Comparison of ENCODE assay signal across 8 cellular contexts in the genomic region with DNA sequence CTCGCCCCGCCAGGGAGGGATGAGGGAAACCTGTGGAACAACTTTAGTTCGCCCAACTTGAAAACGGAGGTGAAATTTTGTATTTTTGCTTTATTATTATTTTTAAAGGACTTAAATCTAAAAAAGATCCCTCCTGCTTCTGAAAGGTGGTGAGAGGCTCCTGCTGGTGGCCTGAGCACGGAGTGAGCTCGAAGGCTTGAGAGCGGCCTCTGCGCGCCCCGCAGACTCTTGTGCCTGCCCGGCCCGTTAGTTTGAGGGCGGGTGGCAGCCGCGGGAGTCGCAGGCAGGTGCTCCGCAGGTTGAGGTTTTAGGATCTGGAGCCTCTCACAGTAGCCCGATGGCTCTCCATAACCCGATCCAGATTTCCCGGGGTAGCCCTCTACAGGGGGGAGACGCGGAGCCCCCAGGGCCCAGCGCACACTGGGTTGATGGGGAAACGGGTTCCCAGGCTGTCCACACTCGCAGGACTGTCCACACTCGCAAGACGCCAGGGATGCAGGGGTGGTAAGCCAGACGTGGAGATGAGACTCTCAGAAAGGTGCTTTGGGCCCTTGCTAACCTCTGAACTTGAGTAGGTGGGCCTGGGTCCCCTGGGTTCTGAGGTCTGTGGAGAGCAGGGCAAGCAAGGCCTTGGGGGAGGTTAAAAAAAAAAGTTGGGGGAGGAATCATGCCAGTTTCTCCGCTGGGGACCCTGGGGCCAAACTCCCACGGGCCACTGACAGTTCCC. TPM values are rescaled to one million over a fixed set of nuclear protein-coding genes. Genes with fewer than 3 reads are reported as not detected.
DNase-seq lines count a peak whose midpoint lies in the region; ATAC-seq and TF ChIP-seq lines count a peak whose summit lies in the region.

No MANE protein-coding gene starts in this region.

- H3K9me3 ChIP-seq in SU-DHL-6 (ENCODE audit: insufficient read depth, low read length) (no peaks in the 10 kb centered on the region), esophagus (ENCODE audit: control insufficient read depth in 2 of 2, insufficient read depth in 1 of 2, low read depth in 1 of 2, low read length in 1 of 2) (no peaks in the 10 kb centered on the region), neural cell (ENCODE audit: low read length) (no peaks in the 10 kb centered on the region)

- no peak for TF ChIP-seq RAD21 in neural cell (conservative IDR thresholded peaks at IDR 0.05)

- peak overlapping the region; percentile 89 for H3K4me2 ChIP-seq in SU-DHL-6 (ENCODE audit: low read depth, low read length, poor library complexity, severe bottlenecking)
- no peak overlapping the region for H3K4me2 ChIP-seq in neural cell (ENCODE audit: low read length)

- H3K27me3 ChIP-seq in SU-DHL-6 (ENCODE audit: low read length) (no peaks in the 10 kb centered on the region), esophagus (ENCODE audit: control insufficient read depth in 1 of 2, insufficient read depth in 2 of 2, low read length in 2 of 2) (peaks cover 0 to 3% of the 10 kb centered on the region in 2 donors), neural cell (ENCODE audit: insufficient read depth, low read depth, low read length) (peaks cover 70% of the 10 kb centered on the region)

- H3K36me3 ChIP-seq in SU-DHL-6 (ENCODE audit: low read length) (no peaks in the 10 kb centered on the region), esophagus (ENCODE audit: control insufficient read depth in 2 of 2, insufficient read depth in 2 of 2, low read length in 1 of 2) (no peaks in the 10 kb centered on the region), neural cell (ENCODE audit: insufficient read depth, low read length) (no peaks in the 10 kb centered on the region)

- peak overlapping the region; percentile 60 for H3K4me3 ChIP-seq in SU-DHL-6 (ENCODE audit: insufficient read depth, low read length, poor library complexity, severe bottlenecking)
- peak overlapping the region; percentile 56 to 60 for H3K4me3 ChIP-seq in esophagus (ENCODE audit: low read depth in 1 of 2, low read length in 2 of 2)
- H3K4me3 ChIP-seq in neural cell (ENCODE audit: low read length) = peak overlapping the region; percentile 80

- no peak for TF ChIP-seq EP300 in neural cell (conservative IDR thresholded peaks at IDR 0.05; ENCODE audit: poor library complexity, severe bottlenecking)

- H3F3A ChIP-seq in SU-DHL-6 (ENCODE audit: insufficient read depth) (peaks cover 39% of the 10 kb centered on the region), neural cell (ENCODE audit: insufficient read depth, low read length, poor library complexity, severe bottlenecking) (no peaks in the 10 kb centered on the region)

- no peaks in the 10 kb centered on the region for H3K9me2 ChIP-seq in SU-DHL-6 (replicated peaks; ENCODE audit: insufficient read depth, low read length)
- no peaks in the 10 kb centered on the region for H3K9me2 ChIP-seq in neural cell (ENCODE audit: insufficient read depth, low read length)

- 24 to 25% methylated on average over 30 of the region's 30 CpGs for WGBS in esophagus, 2 donors

- H4K20me1 ChIP-seq in SU-DHL-6 (ENCODE audit: low read depth, low read length) (no peaks in the 10 kb centered on the region), neural cell (ENCODE audit: insufficient read depth) (no peaks in the 10 kb centered on the region)

- TF ChIP-seq CTCF in GM10266 (IDR thresholded peaks at IDR 0.05; ENCODE audit: control insufficient read depth, insufficient read depth, low read depth, missing control alignments) (no peak), SU-DHL-6 (IDR thresholded peaks at IDR 0.05; ENCODE audit: insufficient read depth, low read length, poor library complexity, severe bottlenecking) (no peak), neural cell (IDR thresholded peaks at IDR 0.05; ENCODE audit: poor library complexity, severe bottlenecking) (no peak)

- no peak for ATAC-seq in GM21529 (IDR thresholded peaks at IDR 0.05; ENCODE audit: unreplicated experiment)

- H3K9ac ChIP-seq in SU-DHL-6 (ENCODE audit: low read length) (peak overlapping the region; percentile 64), neural cell (ENCODE audit: low read length) (no peak overlapping the region)

- H3K27ac ChIP-seq in SU-DHL-6 (ENCODE audit: low read depth, low read length) (peak overlapping the region; percentile 84), esophagus (ENCODE audit: low read depth in 2 of 2, low read length in 1 of 2) (peak overlapping the region; percentile 61 to 63), neural cell (ENCODE audit: low read length) (no peak overlapping the region)

- H3K79me2 ChIP-seq in SU-DHL-6 (ENCODE audit: insufficient read depth, low read length) (0 out of 2 replicates have a peak, but pooled peaks cover 4% of the 10 kb centered on the region), neural cell (replicated peaks; ENCODE audit: insufficient read depth, low read length) (no peaks in the 10 kb centered on the region)

- peak; percentile 17 for DNase-seq in GM10266 (ENCODE audit: extremely low spot score)
- DNase-seq in MV-4-11 (lab: John Stamatoyannopoulos, UW) = no peak
- DNase-seq in epidermal melanocyte (ENCODE audit: insufficient read length, low spot score) = no peak
- no peak for DNase-seq in HCEC 1CT

- H3K4me1 ChIP-seq in esophagus (ENCODE audit: control insufficient read depth in 2 of 2, insufficient read depth in 2 of 2, low read length in 1 of 2) = peaks cover 8 to 10% of the 10 kb centered on the region in 2 donors

- H2AFZ ChIP-seq in SU-DHL-6 (ENCODE audit: low read depth, low read length, severe bottlenecking) (no peak overlapping the region), neural cell (ENCODE audit: low read depth, low read length) (no peak overlapping the region)

TF ChIP-seq in neural cell, 6 proteins besides CTCF, POLR2A, EP300 and RAD21:
- no peak for TF ChIP-seq TAF1 (IDR thresholded peaks at IDR 0.05; ENCODE audit: low read depth)
- TF ChIP-seq MXI1 (conservative IDR thresholded peaks at IDR 0.05; ENCODE audit: poor library complexity, severe bottlenecking) = no peak
- no peak for TF ChIP-seq EZH2 (IDR thresholded peaks at IDR 0.05; ENCODE audit: borderline replicate concordance, insufficient read depth, low read length, poor library complexity, severe bottlenecking)
- TF ChIP-seq POLR2AphosphoS5 (IDR thresholded peaks at IDR 0.05) = no peak
- no peak for TF ChIP-seq SMC3 (conservative IDR thresholded peaks at IDR 0.05; ENCODE audit: poor library complexity)
- TF ChIP-seq, protein P1, sequence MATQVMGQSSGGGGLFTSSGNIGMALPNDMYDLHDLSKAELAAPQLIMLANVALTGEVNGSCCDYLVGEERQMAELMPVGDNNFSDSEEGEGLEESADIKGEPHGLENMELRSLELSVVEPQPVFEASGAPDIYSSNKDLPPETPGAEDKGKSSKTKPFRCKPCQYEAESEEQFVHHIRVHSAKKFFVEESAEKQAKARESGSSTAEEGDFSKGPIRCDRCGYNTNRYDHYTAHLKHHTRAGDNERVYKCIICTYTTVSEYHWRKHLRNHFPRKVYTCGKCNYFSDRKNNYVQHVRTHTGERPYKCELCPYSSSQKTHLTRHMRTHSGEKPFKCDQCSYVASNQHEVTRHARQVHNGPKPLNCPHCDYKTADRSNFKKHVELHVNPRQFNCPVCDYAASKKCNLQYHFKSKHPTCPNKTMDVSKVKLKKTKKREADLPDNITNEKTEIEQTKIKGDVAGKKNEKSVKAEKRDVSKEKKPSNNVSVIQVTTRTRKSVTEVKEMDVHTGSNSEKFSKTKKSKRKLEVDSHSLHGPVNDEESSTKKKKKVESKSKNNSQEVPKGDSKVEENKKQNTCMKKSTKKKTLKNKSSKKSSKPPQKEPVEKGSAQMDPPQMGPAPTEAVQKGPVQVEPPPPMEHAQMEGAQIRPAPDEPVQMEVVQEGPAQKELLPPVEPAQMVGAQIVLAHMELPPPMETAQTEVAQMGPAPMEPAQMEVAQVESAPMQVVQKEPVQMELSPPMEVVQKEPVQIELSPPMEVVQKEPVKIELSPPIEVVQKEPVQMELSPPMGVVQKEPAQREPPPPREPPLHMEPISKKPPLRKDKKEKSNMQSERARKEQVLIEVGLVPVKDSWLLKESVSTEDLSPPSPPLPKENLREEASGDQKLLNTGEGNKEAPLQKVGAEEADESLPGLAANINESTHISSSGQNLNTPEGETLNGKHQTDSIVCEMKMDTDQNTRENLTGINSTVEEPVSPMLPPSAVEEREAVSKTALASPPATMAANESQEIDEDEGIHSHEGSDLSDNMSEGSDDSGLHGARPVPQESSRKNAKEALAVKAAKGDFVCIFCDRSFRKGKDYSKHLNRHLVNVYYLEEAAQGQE (IDR thresholded peaks at IDR 0.05; ENCODE audit: borderline replicate concordance) = no peak
TF ChIP-seq in neural cell: peak in this region for 0.

RNA-seq across cellular contexts. Expression of a gene that starts 46.3 kb away (rescaled TPM):
- polyA plus RNA-seq in esophagus (1 to 10 TPM; 2.8 to 3.6 TPM), neural cell (6.2 and 6.8 TPM in 2 replicates)
- polyA minus RNA-seq in neural cell = 25.8 and 26.3 TPM in 2 replicates
